In the genomic region with DNA sequence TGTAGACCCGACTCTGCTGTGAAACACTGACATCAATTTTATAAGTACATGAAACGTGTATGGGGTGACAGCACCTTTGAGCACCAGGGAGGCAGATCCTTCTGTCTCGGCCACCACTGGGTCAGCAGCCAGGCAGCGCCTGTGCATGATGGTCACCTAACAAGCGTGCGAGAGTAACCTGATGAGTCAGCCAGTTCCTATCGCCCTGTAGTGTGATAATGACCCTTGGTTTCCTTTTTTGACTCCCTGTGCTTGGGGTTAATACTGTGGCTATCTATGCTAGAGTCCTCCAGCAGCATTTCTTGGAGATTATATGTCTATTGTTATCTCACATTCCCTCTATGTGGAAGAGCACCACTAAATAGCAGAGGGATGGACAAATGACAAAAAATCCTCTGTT, we compare ENCODE assay signal across 12 cellular contexts.
DNase-seq lines count a peak whose midpoint lies in the region; TF ChIP-seq lines count a peak whose summit lies in the region.
"Had no signal": no experiment of that assay in that cellular context is flagged by ENCODE, and none has a peak within 500 bp of the region (broad histone marks: within the 10 kb centered on the region; RNA-seq: fewer than 3 reads in every experiment).

No MANE protein-coding gene starts in this region.

- no peaks in the 10 kb centered on the region for H3K9me3 Mint-ChIP-seq in nephron

- no peak overlapping the region for H3K4me3 Mint-ChIP-seq in nephron

- DNase-seq in Daoy (ENCODE audit: low read depth) (peak; percentile 19), OCI-M1 (lab: John Stamatoyannopoulos, UW) (peak; percentile 82), dermis blood vessel endothelial cell (peak; percentile 70), GM10248 (ENCODE audit: extremely low spot score) (no peak), NCI-H1092 (lab: John Stamatoyannopoulos, UW) (no peak)
- DNase-seq in activated naive CD4-positive, alpha-beta T cell (lab: John Stamatoyannopoulos, UW), result no peak
- DNase-seq: EL, NCI-H1417 treated with DMSO at 0.1 percent for 48 hours, NCI-H1930, NCI-H2171, NCI-H446 treated with DMSO at 0.1 percent for 48 hours had no signal

- CTCF ChIA-PET in GM10248 (lab: Yijun Ruan, JAX), result no interaction called here

- peaks cover 26% of the 10 kb centered on the region for H3K4me1 Mint-ChIP-seq in nephron

- POLR2A ChIA-PET in GM10248 (lab: Yijun Ruan, JAX), result no interaction called here

- H3K36me3 Mint-ChIP-seq in nephron (ENCODE audit: low read depth), result no peaks in the 10 kb centered on the region

- H3K27ac Mint-ChIP-seq in nephron, result peak overlapping the region; percentile 83 to 99 (median 87)

- H3K27me3 Mint-ChIP-seq in nephron (ENCODE audit: low read depth), result no peaks in the 10 kb centered on the region

- TF ChIP-seq CTCF in nephron (IDR thresholded peaks at IDR 0.05; ENCODE audit: unreplicated experiment in 3 of 3) (no peak), GM10248 (IDR thresholded peaks at IDR 0.05; ENCODE audit: control extremely low read depth, extremely low read depth, low read depth, missing control alignments) (no peak)

Comparison
In these comparisons a context has a peak if more than half of its experiments do, and no peak if none do; other contexts are left out.
1. DNase-seq: peak in Daoy (single experiment), OCI-M1 (single experiment) and dermis blood vessel endothelial cell (single experiment); none in GM10248 (single experiment), activated naive CD4-positive, alpha-beta T cell (0 of 4) and NCI-H1092 (single experiment).